In the genomic region with DNA sequence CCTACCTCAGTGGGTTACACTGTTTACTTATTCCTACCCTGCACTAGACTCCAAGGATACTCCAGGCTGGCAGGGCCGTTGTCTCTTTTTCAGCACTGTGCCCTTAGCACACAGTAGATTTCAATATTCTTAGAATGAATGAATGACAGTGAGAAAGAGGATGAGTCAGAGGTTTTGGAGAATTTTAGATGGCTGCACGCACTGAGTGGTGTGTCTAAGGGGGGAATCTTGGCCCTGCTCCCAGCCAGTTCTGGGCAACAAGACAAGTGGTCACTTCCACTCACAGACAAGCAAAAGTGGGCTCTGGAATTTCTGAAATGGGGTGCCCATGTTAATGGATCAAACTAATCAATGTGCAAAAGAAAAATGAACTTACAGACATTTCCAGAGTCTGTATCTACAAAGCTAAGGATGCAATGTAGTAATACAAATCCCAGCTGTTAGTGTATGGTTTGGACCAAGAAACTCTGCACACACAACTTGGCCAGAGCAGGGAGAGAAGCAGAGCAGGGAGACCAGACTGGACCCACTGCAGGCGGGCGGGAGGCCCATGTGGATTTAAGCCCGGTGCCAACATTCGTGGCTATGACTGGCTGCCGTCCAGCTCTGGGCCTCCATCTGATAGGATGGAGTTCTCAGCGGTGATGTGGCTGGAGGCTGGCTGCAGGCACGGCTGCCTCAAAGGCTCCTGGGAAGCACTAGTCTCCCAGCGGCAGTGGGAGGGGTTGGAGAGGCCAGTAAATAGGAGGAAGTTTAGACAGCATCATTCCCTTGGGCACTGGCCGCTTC, we compare ENCODE assay signal across 10 cellular contexts.
DNase-seq lines count a peak whose midpoint lies in the region; ATAC-seq and TF ChIP-seq lines count a peak whose summit lies in the region.
"Had no signal": no experiment of that assay in that cellular context is flagged by ENCODE, and none has a peak within 500 bp of the region (broad histone marks: within the 10 kb centered on the region; RNA-seq: fewer than 3 reads in every experiment).

No MANE protein-coding gene starts in this region.

- intact Hi-C loops in thyroid gland (cut with DNase I) = no loop called here
- intact Hi-C loops in CD4-positive, alpha-beta T cell (cut with DNase I, micrococcal nuclease) = no loop called here

- no peak overlapping the region for H3K4me3 Mint-ChIP-seq in activated T-helper 17 cell treated with anti-CD3 and anti-CD28 coated beads, Interleukin-2, amount 50 U/mL, for 72 hours
- H3K4me3 Mint-ChIP-seq in CD4-positive, alpha-beta T cell = no peak overlapping the region
- H3K4me3 Mint-ChIP-seq: stimulated activated naive CD8-positive, alpha-beta T cell treated with anti-CD3 and anti-CD28 coated beads, Interleukin-15, amount 100 ng/mL, for 72 hours had no signal

- H3K9me3 ChIP-seq in thyroid gland = no peaks in the 10 kb centered on the region
- no peaks in the 10 kb centered on the region for H3K9me3 ChIP-seq in CD4-positive, alpha-beta T cell (ENCODE audit: control insufficient read depth, low read length)

- no peaks in the 10 kb centered on the region for H3K36me3 ChIP-seq in thyroid gland

- in situ Hi-C loops in T47D (cut with HindIII; ENCODE audit: low pct_unique_long_range_greater_than_20kb, low sequenced_read_pairs) = no loop called here

- TF ChIP-seq CTCF in LNCaP clone FGC (IDR thresholded peaks at IDR 0.05; ENCODE audit: control insufficient read depth, extremely low read depth, insufficient read depth) (no peak), thyroid gland (IDR thresholded peaks at IDR 0.05) (no peak)
- no peak for TF ChIP-seq CTCF in CD4-positive, alpha-beta T cell (IDR thresholded peaks at IDR 0.05)

- H3K4me3 ChIP-seq in LNCaP clone FGC (ENCODE audit: low read depth, low read length) (no peak overlapping the region), thyroid gland (replicated peaks in 1 of 3) (no peak overlapping the region)

- H3K27me3 Mint-ChIP-seq in activated T-helper 17 cell treated with anti-CD3 and anti-CD28 coated beads, Interleukin-2, amount 50 U/mL, for 72 hours = peaks cover 12% of the 10 kb centered on the region
- H3K27me3 Mint-ChIP-seq in CD4-positive, alpha-beta T cell = peaks cover 3% of the 10 kb centered on the region

- CTCF ChIA-PET in CD4-positive, alpha-beta T cell (lab: Charles Lee) = no interaction called here

- H3K27ac ChIP-seq in thyroid gland = peak overlapping the region in 2 of 3 donors; percentile 40 to 75
- no peak overlapping the region for H3K27ac ChIP-seq in CD4-positive, alpha-beta T cell (ENCODE audit: low read depth, low read length)

- H3K36me3 Mint-ChIP-seq in activated T-helper 17 cell treated with anti-CD3 and anti-CD28 coated beads, Interleukin-2, amount 50 U/mL, for 72 hours (ENCODE audit: low read depth) = no peaks in the 10 kb centered on the region
- H3K36me3 Mint-ChIP-seq in CD4-positive, alpha-beta T cell (ENCODE audit: low read depth) = no peaks in the 10 kb centered on the region

- 15 to 21% methylated on average over 11 of the region's 11 CpGs for WGBS in thyroid gland, 2 donors

- no peaks in the 10 kb centered on the region for H3K9me3 Mint-ChIP-seq in activated T-helper 17 cell treated with anti-CD3 and anti-CD28 coated beads, Interleukin-2, amount 50 U/mL, for 72 hours
- H3K9me3 Mint-ChIP-seq in CD4-positive, alpha-beta T cell = no peaks in the 10 kb centered on the region
- H3K9me3 Mint-ChIP-seq: stimulated activated naive CD8-positive, alpha-beta T cell treated with anti-CD3 and anti-CD28 coated beads, Interleukin-15, amount 100 ng/mL, for 72 hours had no signal

- H3K4me1 Mint-ChIP-seq in activated T-helper 17 cell treated with anti-CD3 and anti-CD28 coated beads, Interleukin-2, amount 50 U/mL, for 72 hours = no peaks in the 10 kb centered on the region
- H3K4me1 Mint-ChIP-seq in CD4-positive, alpha-beta T cell (ENCODE audit: low read depth) = no peaks in the 10 kb centered on the region
- H3K4me1 Mint-ChIP-seq: stimulated activated naive CD8-positive, alpha-beta T cell treated with anti-CD3 and anti-CD28 coated beads, Interleukin-15, amount 100 ng/mL, for 72 hours had no signal

- POLR2A ChIA-PET in CD4-positive, alpha-beta T cell (lab: Charles Lee) = no interaction called here

- DNase-seq in LNCaP clone FGC (ENCODE audit: low read depth) = peak; percentile 96
- DNase-seq in T47D (ENCODE audit: low read depth in 1 of 2, low spot score in 1 of 2) = peak; percentile 85 to 97
- DNase-seq in kidney tubule cell (ENCODE audit: low spot score) = peak; percentile 2
- DNase-seq in thyroid gland = peak; percentile 71 to 80
- DNase-seq in COLO668 (lab: John Stamatoyannopoulos, UW; ENCODE audit: unreplicated experiment) = no peak
- DNase-seq in CD4-positive, alpha-beta T cell = no peak
- DNase-seq in LoVo (ENCODE audit: low spot score) = no peak
- DNase-seq: kidney glomerular epithelial cell; stimulated activated naive CD8-positive, alpha-beta T cell treated with anti-CD3 and anti-CD28 coated beads, Interleukin-15, amount 100 ng/mL, for 72 hours had no signal

- no peak overlapping the region for H3K27ac Mint-ChIP-seq in activated T-helper 17 cell treated with anti-CD3 and anti-CD28 coated beads, Interleukin-2, amount 50 U/mL, for 72 hours
- H3K27ac Mint-ChIP-seq in CD4-positive, alpha-beta T cell = no peak overlapping the region
- H3K27ac Mint-ChIP-seq: stimulated activated naive CD8-positive, alpha-beta T cell treated with anti-CD3 and anti-CD28 coated beads, Interleukin-15, amount 100 ng/mL, for 72 hours had no signal

- TF ChIP-seq POLR2A in thyroid gland (IDR thresholded peaks at IDR 0.05) = no peak

- no peaks in the 10 kb centered on the region for H3K27me3 ChIP-seq in thyroid gland
- H3K27me3 ChIP-seq in CD4-positive, alpha-beta T cell (ENCODE audit: control insufficient read depth, insufficient read depth, low read length) = no peaks in the 10 kb centered on the region

- H3K4me1 ChIP-seq in thyroid gland = peaks cover 0 to 3% of the 10 kb centered on the region in 2 donors

- ATAC-seq in activated T-helper 17 cell treated with anti-CD3 and anti-CD28 coated beads, Interleukin-2, amount 50 U/mL, for 72 hours (replicated peaks) = no peak
- no peak for ATAC-seq in CD4-positive, alpha-beta T cell (ENCODE audit: poor library complexity)
- ATAC-seq: stimulated activated naive CD8-positive, alpha-beta T cell treated with anti-CD3 and anti-CD28 coated beads, Interleukin-15, amount 100 ng/mL, for 72 hours had no signal

Comparison
In these comparisons a context has a peak if more than half of its experiments do, and no peak if none do; other contexts are left out.
1. DNase-seq: peak in LNCaP clone FGC (single experiment), T47D (2 of 2), kidney tubule cell (single experiment) and thyroid gland (2 of 2); none in COLO668 (single experiment), CD4-positive, alpha-beta T cell (0 of 10) and LoVo (single experiment).